1 cellular context compared by ENCODE assay signal in the genomic region with DNA sequence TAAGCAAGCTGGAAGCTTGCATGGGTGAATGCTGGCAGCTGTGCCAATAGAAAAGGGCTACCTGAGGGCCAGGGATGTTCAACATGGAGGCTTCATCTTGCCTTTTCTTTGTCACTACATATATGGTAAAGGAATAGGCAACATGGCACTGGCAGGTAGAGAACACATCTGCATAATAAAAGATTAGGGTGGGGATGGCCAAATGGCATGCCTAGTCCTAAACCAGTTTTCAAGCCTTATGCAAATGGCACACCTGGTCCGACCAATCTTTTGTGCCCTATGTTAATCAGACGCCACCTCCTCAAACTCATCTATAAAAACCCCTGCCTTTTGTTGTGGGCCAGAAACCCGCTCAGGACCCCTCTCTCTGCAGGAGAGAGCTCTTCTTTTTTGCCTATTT.
TF ChIP-seq lines count a peak whose summit lies in the region.

No MANE protein-coding gene starts in this region.

TF ChIP-seq in WTC11, 78 proteins besides CTCF, POLR2A, EP300 and RAD21 (continued from another document):
- TF ChIP-seq OVOL2 (CRISPR knock-in tag; IDR thresholded peaks at IDR 0.05; ENCODE audit: borderline replicate concordance) (no peak), NR1H2 (CRISPR knock-in tag; IDR thresholded peaks at IDR 0.05) (no peak), E2F1 (CRISPR knock-in tag; IDR thresholded peaks at IDR 0.05) (no peak), E2F5 (CRISPR knock-in tag; IDR thresholded peaks at IDR 0.05) (no peak), ATF3 (CRISPR knock-in tag; conservative IDR thresholded peaks at IDR 0.05) (no peak), ZBTB21 (CRISPR knock-in tag; IDR thresholded peaks at IDR 0.05; ENCODE audit: borderline replicate concordance) (no peak), SOX15 (CRISPR knock-in tag; IDR thresholded peaks at IDR 0.05) (no peak), PREB (CRISPR knock-in tag; IDR thresholded peaks at IDR 0.05; ENCODE audit: borderline replicate concordance) (no peak)
